Comparison of ENCODE assay signal across 22 cellular contexts in the genomic region with DNA sequence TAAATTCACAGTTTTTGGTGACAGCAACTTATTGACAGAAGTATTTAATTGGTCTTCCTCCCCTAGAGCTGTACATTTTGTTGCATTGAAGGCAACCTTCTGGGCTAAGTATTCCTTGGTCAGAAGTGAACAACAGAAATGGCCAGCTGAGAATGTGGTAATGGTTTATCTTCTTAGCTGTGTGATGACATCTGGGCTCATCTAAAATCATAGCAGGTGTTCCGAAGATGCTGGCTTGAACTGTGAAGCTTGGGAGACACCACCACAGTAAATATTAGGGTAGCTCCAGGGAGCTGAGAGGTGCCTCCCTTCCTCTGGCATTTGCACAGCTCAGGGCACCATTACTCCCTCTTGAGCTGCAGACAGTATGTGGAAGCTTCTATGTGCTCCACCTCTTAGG. TPM values are rescaled to one million over a fixed set of nuclear protein-coding genes. Genes with fewer than 3 reads are reported as not detected.
A peak's percentile ranks its signal among the peaks of the same experiment; 100 is the strongest.
DNase-seq lines count a peak whose midpoint lies in the region; ATAC-seq, FAIRE-seq and TF ChIP-seq lines count a peak whose summit lies in the region.
"Had no signal": no experiment of that assay in that cellular context is flagged by ENCODE, and none has a peak within 500 bp of the region (broad histone marks: within the 10 kb centered on the region; RNA-seq: fewer than 3 reads in every experiment).

No MANE protein-coding gene starts in this region.

- CTCF ChIA-PET in CD8-positive, alpha-beta memory T cell (lab: Charles Lee): no interaction called here

- no peak overlapping the region for H3K27ac ChIP-seq in CD8-positive, alpha-beta memory T cell (ENCODE audit: low read depth, low read length)
- H3K27ac ChIP-seq: BLaER1 had no signal

- intact Hi-C loops in natural killer cell (cut with micrococcal nuclease): loop anchor here (10.0 kb wide), 1 partner anchor 46 kb away; no protein-coding TSS in a partner anchor

- H3K27me3 Mint-ChIP-seq in natural killer cell (ENCODE audit: low read depth in 2 of 2): peaks cover 0 to under 1% of the 10 kb centered on the region in 2 donors
- no peaks in the 10 kb centered on the region for H3K27me3 Mint-ChIP-seq in natural killer cell treated with Interleukin-12 subunit alpha and Interleukin-12 subunit beta and Interleukin-15 and Interleukin-18, amount 100 ng/mL, for 72 hours
- H3K27me3 Mint-ChIP-seq in CD8-positive, alpha-beta memory T cell: peaks cover 0 to 5% of the 10 kb centered on the region in 2 donors

- no peaks in the 10 kb centered on the region for H3K9me3 ChIP-seq in CD8-positive, alpha-beta memory T cell (ENCODE audit: low read length)
- H3K9me3 ChIP-seq: BLaER1 had no signal

- peaks cover 37 to 39% of the 10 kb centered on the region in 2 donors for H3K4me1 Mint-ChIP-seq in natural killer cell
- H3K4me1 Mint-ChIP-seq in natural killer cell treated with Interleukin-12 subunit alpha and Interleukin-12 subunit beta and Interleukin-15 and Interleukin-18, amount 100 ng/mL, for 72 hours (ENCODE audit: low read depth in 2 of 2): peaks cover 4 to 9% of the 10 kb centered on the region in 2 donors
- peaks cover 0 to 4% (median under 1%) of the 10 kb centered on the region in 3 donors for H3K4me1 Mint-ChIP-seq in CD8-positive, alpha-beta memory T cell
- H3K4me1 Mint-ChIP-seq: B cell had no signal

- TF ChIP-seq POLR2A in H54 (IDR thresholded peaks at IDR 0.05; ENCODE audit: low read depth, low read length): no peak

- H3K27me3 ChIP-seq in CD8-positive, alpha-beta memory T cell (ENCODE audit: insufficient read depth, low read length, poor library complexity, severe bottlenecking): no peaks in the 10 kb centered on the region
- H3K27me3 ChIP-seq: BLaER1 had no signal

- ATAC-seq in natural killer cell (no peak), GM21576 (IDR thresholded peaks at IDR 0.05; ENCODE audit: unreplicated experiment) (no peak)
- ATAC-seq in natural killer cell treated with Interleukin-12 subunit alpha and Interleukin-12 subunit beta and Interleukin-15 and Interleukin-18, amount 100 ng/mL, for 72 hours: no peak
- ATAC-seq: GM12878 had no signal

- no peak overlapping the region for H3K4me3 ChIP-seq in CD8-positive, alpha-beta memory T cell (ENCODE audit: low read length)
- H3K4me3 ChIP-seq: BLaER1, GM12878 had no signal

- no peaks in the 10 kb centered on the region for H3K36me3 ChIP-seq in CD8-positive, alpha-beta memory T cell (ENCODE audit: insufficient read depth, low read length)
- H3K36me3 ChIP-seq: BLaER1 had no signal

- H3K36me3 Mint-ChIP-seq in natural killer cell: no peaks in the 10 kb centered on the region
- no peaks in the 10 kb centered on the region for H3K36me3 Mint-ChIP-seq in natural killer cell treated with Interleukin-12 subunit alpha and Interleukin-12 subunit beta and Interleukin-15 and Interleukin-18, amount 100 ng/mL, for 72 hours
- H3K36me3 Mint-ChIP-seq in CD8-positive, alpha-beta memory T cell: peaks cover 0 to 3% (median 0%) of the 10 kb centered on the region in 3 donors
- H3K36me3 Mint-ChIP-seq: CD14-positive monocyte had no signal

- H3K4me3 Mint-ChIP-seq in natural killer cell: no peak overlapping the region
- H3K4me3 Mint-ChIP-seq in natural killer cell treated with Interleukin-12 subunit alpha and Interleukin-12 subunit beta and Interleukin-15 and Interleukin-18, amount 100 ng/mL, for 72 hours: no peak overlapping the region
- no peak overlapping the region for H3K4me3 Mint-ChIP-seq in CD8-positive, alpha-beta memory T cell
- H3K4me3 Mint-ChIP-seq: B cell; CD14-positive monocyte; CD4-positive, alpha-beta T cell had no signal

- DNase-seq in natural killer cell: no peak
- no peak for DNase-seq in natural killer cell treated with Interleukin-12 subunit alpha and Interleukin-12 subunit beta and Interleukin-15 and Interleukin-18, amount 100 ng/mL, for 72 hours (ENCODE audit: low spot score)
- DNase-seq in H54 (ENCODE audit: insufficient read length, low spot score): no peak
- peak; percentile 92 for DNase-seq in myocyte (ENCODE audit: low read depth)
- no peak for DNase-seq in activated CD4-positive, alpha-beta T cell treated with anti-CD3 and anti-CD28 coated beads for 1 hour
- DNase-seq in CD8-positive, alpha-beta memory T cell: no peak
- DNase-seq: Calu3; CD4-positive, alpha-beta T cell; COR-L47; DMS79; EL; GDM1; GOT3; H7; HCEC 1CT had no signal

- peak; percentile 6 for FAIRE-seq in H54 (lab: Jason Lieb, UNC)
- FAIRE-seq: GM12878, GM19239 had no signal

- no peaks in the 10 kb centered on the region for H3K9me3 Mint-ChIP-seq in natural killer cell
- no peaks in the 10 kb centered on the region for H3K9me3 Mint-ChIP-seq in natural killer cell treated with Interleukin-12 subunit alpha and Interleukin-12 subunit beta and Interleukin-15 and Interleukin-18, amount 100 ng/mL, for 72 hours
- no peaks in the 10 kb centered on the region for H3K9me3 Mint-ChIP-seq in CD8-positive, alpha-beta memory T cell
- H3K9me3 Mint-ChIP-seq: CD4-positive, alpha-beta T cell had no signal

- peak overlapping the region; percentile 14 to 63 for H3K27ac Mint-ChIP-seq in natural killer cell
- no peak overlapping the region for H3K27ac Mint-ChIP-seq in natural killer cell treated with Interleukin-12 subunit alpha and Interleukin-12 subunit beta and Interleukin-15 and Interleukin-18, amount 100 ng/mL, for 72 hours
- H3K27ac Mint-ChIP-seq in CD8-positive, alpha-beta memory T cell: no peak overlapping the region
- H3K27ac Mint-ChIP-seq: B cell; CD14-positive monocyte; CD4-positive, alpha-beta T cell had no signal

- POLR2A ChIA-PET in CD8-positive, alpha-beta memory T cell (lab: Charles Lee): no interaction called here

- no peak for TF ChIP-seq CTCF in natural killer cell (IDR thresholded peaks at IDR 0.05)

- H3K4me1 ChIP-seq in CD8-positive, alpha-beta memory T cell (ENCODE audit: insufficient read depth, low read length): no peaks in the 10 kb centered on the region

RNA-seq across cellular contexts. Expression of a gene that starts 3.7 kb away (rescaled TPM):
- 1 to 10 TPM; 2.3 to 7.8 (median 5.5) TPM for total RNA-seq in natural killer cell
- under 1 TPM; 0.31 to 0.52 TPM for total RNA-seq in natural killer cell treated with Interleukin-12 subunit alpha and Interleukin-12 subunit beta and Interleukin-15 and Interleukin-18, amount 100 ng/mL, for 72 hours
- 2.0 and 2.3 TPM in 2 replicates for total RNA-seq in myocyte
- 2.9 TPM for polyA plus RNA-seq in myocyte (2012)
- not detected for total RNA-seq in CD8-positive, alpha-beta memory T cell
- not detected for polyA plus RNA-seq in CD8-positive, alpha-beta memory T cell
- total RNA-seq: A673; B cell; CD4-positive, alpha-beta T cell had no signal
- polyA plus RNA-seq: CD14-positive monocyte had no signal

Comparison
In these comparisons a context has a peak if more than half of its experiments do, and no peak if none do; other contexts are left out.
1. H3K27ac Mint-ChIP-seq: peak in natural killer cell (2 of 2); none in natural killer cell treated with Interleukin-12 subunit alpha and Interleukin-12 subunit beta and Interleukin-15 and Interleukin-18, amount 100 ng/mL, for 72 hours (0 of 2) and CD8-positive, alpha-beta memory T cell (0 of 8).